ENCODE assay signal across 28 cellular contexts in genomic region chr3:13845806-13846205, GRCh38. TPM values are rescaled to one million over a fixed set of nuclear protein-coding genes. Genes with fewer than 3 reads are reported as not detected.
DNase-seq lines count a peak whose midpoint lies in the region; ATAC-seq, FAIRE-seq and TF ChIP-seq lines count a peak whose summit lies in the region.
"Had no signal": no experiment of that assay in that cellular context is flagged by ENCODE, and none has a peak within 500 bp of the region (broad histone marks: within the 10 kb centered on the region; RNA-seq: fewer than 3 reads in every experiment).

No MANE protein-coding gene starts in this region.

- no peaks in the 10 kb centered on the region for H3K4me1 Mint-ChIP-seq in chondrocyte (ENCODE audit: low read depth)
- H3K4me1 Mint-ChIP-seq: CD14-positive monocyte had no signal

- H3K27ac Mint-ChIP-seq in chondrocyte (ENCODE audit: unreplicated experiment): no peak overlapping the region
- H3K27ac Mint-ChIP-seq: CD4-positive, alpha-beta T cell had no signal

- H3K79me2 ChIP-seq in HepG2 (ENCODE audit: insufficient read depth, low read length) (no peaks in the 10 kb centered on the region), SK-N-SH (ENCODE audit: insufficient read depth) (no peaks in the 10 kb centered on the region)

- H3K4me3 ChIP-seq in HepG2 (replicated peaks in 1 of 3; ENCODE audit: insufficient read depth in 1 of 3, low read depth in 2 of 3, low read length in 3 of 3) (no peak overlapping the region), right lobe of liver (no peak overlapping the region), neuronal stem cell (ENCODE audit: low read length in 2 of 2) (no peak overlapping the region), spleen (no peak overlapping the region), SK-N-SH (ENCODE audit: low read depth in 2 of 2, low read length in 1 of 2) (no peak overlapping the region)
- H3K4me3 ChIP-seq: A549; BLaER1 treated with 17β-estradiol and CSF1 and Interleukin-3, amounts not matched to agents 10 nM and 100 nM; GM23248 had no signal

- TF ChIP-seq CTCF in HepG2 (CRISPR knock-in tag; IDR thresholded peaks at IDR 0.05): no peak
- no peak for TF ChIP-seq CTCF in right lobe of liver (IDR thresholded peaks at IDR 0.05)
- no peak for TF ChIP-seq CTCF in chondrocyte (IDR thresholded peaks at IDR 0.05)
- no peak for TF ChIP-seq CTCF in spleen (IDR thresholded peaks at IDR 0.05 in 8 of 11, conservative IDR thresholded peaks at IDR 0.05 in 3 of 11)
- no peak for TF ChIP-seq CTCF in SK-N-SH (IDR thresholded peaks at IDR 0.05)

- H3K36me3 Mint-ChIP-seq in chondrocyte (ENCODE audit: low read depth): no peaks in the 10 kb centered on the region
- H3K36me3 Mint-ChIP-seq: CD14-positive monocyte had no signal

- H3K27ac ChIP-seq in HepG2 (ENCODE audit: extremely low read length, insufficient read depth, low read length): no peak overlapping the region
- H3K27ac ChIP-seq in right lobe of liver: no peak overlapping the region
- H3K27ac ChIP-seq in neuronal stem cell (replicated peaks; ENCODE audit: low read length): no peak overlapping the region
- no peak overlapping the region for H3K27ac ChIP-seq in spleen
- H3K27ac ChIP-seq in SK-N-SH (ENCODE audit: low read depth in 2 of 2, low read length in 1 of 2): no peak overlapping the region
- H3K27ac ChIP-seq: A549; BLaER1 treated with 17β-estradiol and CSF1 and Interleukin-3, amounts not matched to agents 10 nM and 100 nM; GM23248 had no signal

- no peak overlapping the region for H4K91ac ChIP-seq in neuronal stem cell (ENCODE audit: low read depth, low read length, poor library complexity)

- DNase-seq in HepG2 (ENCODE audit: low spot score) (no peak), right lobe of liver (no peak), chondrocyte (ENCODE audit: low spot score) (peak; percentile 68), neuronal stem cell (ENCODE audit: low spot score) (no peak), spleen (peak; percentile 54), SK-N-SH (no peak)
- DNase-seq: 8988T; ACHN; AML-193; BE2C; CD4-positive, alpha-beta T cell; CD8-positive, alpha-beta memory T cell; DMS 273 treated with DMSO at 0.1 percent for 48 hours; DMS79; EL; GDM1; GM23248; H7 had no signal

- H3K79me1 ChIP-seq in neuronal stem cell (ENCODE audit: low read depth, low read length): no peaks in the 10 kb centered on the region

- H2BK5ac ChIP-seq in neuronal stem cell (ENCODE audit: low read length): no peak overlapping the region

- peak overlapping the region; percentile 61 for H3K4ac ChIP-seq in neuronal stem cell (ENCODE audit: low read length)

- H3K23ac ChIP-seq in neuronal stem cell (ENCODE audit: low read depth, low read length, poor library complexity): no peak overlapping the region

- CTCF ChIA-PET in HepG2 (lab: Yijun Ruan, JAX; ENCODE audit: low intra/inter-chr PET ratio, low total read pairs) (no interaction called here), SK-N-SH (lab: Yijun Ruan, JAX) (interaction anchor here (1.3 kb wide), 1 partner anchor 20 kb away, joined by 4 read pairs; no protein-coding TSS in a partner anchor)

- H3K14ac ChIP-seq in neuronal stem cell (ENCODE audit: low read length): peak overlapping the region; percentile 92

- H3K27me3 Mint-ChIP-seq in chondrocyte (ENCODE audit: low read depth): peaks cover 17% of the 10 kb centered on the region
- H3K27me3 Mint-ChIP-seq: CD4-positive, alpha-beta T cell had no signal

- H3K4me2 ChIP-seq in HepG2 (ENCODE audit: low read depth, low read length): no peak overlapping the region
- no peak overlapping the region for H3K4me2 ChIP-seq in neuronal stem cell (ENCODE audit: insufficient read depth, low read length, poor library complexity, severe bottlenecking)
- H3K4me2 ChIP-seq in SK-N-SH: no peak overlapping the region
- H3K4me2 ChIP-seq: A549; BLaER1 treated with 17β-estradiol and CSF1 and Interleukin-3, amounts not matched to agents 10 nM and 100 nM had no signal

- H4K20me1 ChIP-seq in HepG2 (ENCODE audit: insufficient read depth, low read length) (peaks cover 3% of the 10 kb centered on the region; the same call in 1 of the 2 replicates), SK-N-SH (ENCODE audit: insufficient read depth) (no peaks in the 10 kb centered on the region)
- H4K20me1 ChIP-seq: BLaER1 treated with 17β-estradiol and CSF1 and Interleukin-3, amounts not matched to agents 10 nM and 100 nM had no signal

- BruUV-seq in HepG2 (replicated peaks; lab: Mats Ljungman, UMichigan): no TSS peak

- in situ Hi-C loops in HepG2 (cut with HindIII; ENCODE audit: extremely low pct_ligation_motif_present, low pct_unique_long_range_greater_than_20kb): no loop called here

- H3K9me3 ChIP-seq in HepG2 (ENCODE audit: low read length) (no peaks in the 10 kb centered on the region), right lobe of liver (no peaks in the 10 kb centered on the region), neuronal stem cell (replicated peaks in 1 of 2; ENCODE audit: control insufficient read depth in 2 of 2, insufficient read depth in 1 of 2, low read depth in 1 of 2, low read length in 2 of 2) (peaks cover 0 to 1% of the 10 kb centered on the region in 2 donors), spleen (no peaks in the 10 kb centered on the region), SK-N-SH (no peaks in the 10 kb centered on the region)
- H3K9me3 ChIP-seq: A549; BE2C; BLaER1 treated with 17β-estradiol and CSF1 and Interleukin-3, amounts not matched to agents 10 nM and 100 nM had no signal

- POLR2A ChIA-PET in HepG2 (lab: Yijun Ruan, JAX): no interaction called here
- POLR2A ChIA-PET in SK-N-SH (lab: Yijun Ruan, JAX): no interaction called here

- H2AFZ ChIP-seq in HepG2 (ENCODE audit: low read length): no peak overlapping the region
- no peak overlapping the region for H2AFZ ChIP-seq in neuronal stem cell (ENCODE audit: low read length)
- no peak overlapping the region for H2AFZ ChIP-seq in SK-N-SH (ENCODE audit: low read depth)
- H2AFZ ChIP-seq: GM23248 had no signal

- peak overlapping the region; percentile 72 for H2AK5ac ChIP-seq in neuronal stem cell (ENCODE audit: low read depth, low read length)

- no peak overlapping the region for H3K18ac ChIP-seq in neuronal stem cell (ENCODE audit: low read length)

- no peak for FAIRE-seq in HepG2 (lab: Jason Lieb, UNC)
- FAIRE-seq: A549, D721Med, GM12891, GM18507, H1 had no signal

- intact Hi-C loops in HepG2 (cut with micrococcal nuclease; ENCODE audit: unreplicated experiment) (no loop called here), right lobe of liver (cut with DNase I) (no loop called here), spleen (cut with DNase I; ENCODE audit: low total_unique reads) (no loop called here)

- ATAC-seq in HepG2: no peak
- no peak for ATAC-seq in right lobe of liver
- no peak for ATAC-seq in GM19455 (IDR thresholded peaks at IDR 0.05; ENCODE audit: unreplicated experiment)
- no peak for ATAC-seq in HG02588 (IDR thresholded peaks at IDR 0.05; ENCODE audit: unreplicated experiment)
- ATAC-seq: A549, HCT116 had no signal

- TF ChIP-seq POLR2A in HepG2 (IDR thresholded peaks at IDR 0.05; ENCODE audit: insufficient read depth in 1 of 2, low read depth in 2 of 2, low read length in 2 of 2): no peak
- no peak for TF ChIP-seq POLR2A in right lobe of liver (IDR thresholded peaks at IDR 0.05)
- TF ChIP-seq POLR2A in spleen (IDR thresholded peaks at IDR 0.05): no peak

- no peak overlapping the region for H4K8ac ChIP-seq in neuronal stem cell (ENCODE audit: low read depth, low read length)

- H3K4me1 ChIP-seq in HepG2 (ENCODE audit: insufficient read depth, low read length): no peaks in the 10 kb centered on the region
- H3K4me1 ChIP-seq in right lobe of liver: no peaks in the 10 kb centered on the region
- H3K4me1 ChIP-seq in neuronal stem cell (ENCODE audit: control insufficient read depth in 2 of 2, insufficient read depth in 1 of 2, low read depth in 1 of 2, low read length in 2 of 2): peaks cover 0 to 7% of the 10 kb centered on the region in 2 donors
- peaks cover 0 to 15% (median 4%) of the 10 kb centered on the region in 6 donors for H3K4me1 ChIP-seq in spleen
- no peaks in the 10 kb centered on the region; a peak in 1 of 4 replicates for H3K4me1 ChIP-seq in SK-N-SH (ENCODE audit: control insufficient read depth in 1 of 2, insufficient read depth in 2 of 2, low read depth in 1 of 2, low read length in 1 of 2)
- H3K4me1 ChIP-seq: A549; BE2C; BLaER1 treated with 17β-estradiol and CSF1 and Interleukin-3, amounts not matched to agents 10 nM and 100 nM had no signal

- H3F3A ChIP-seq in SK-N-SH (replicated peaks; ENCODE audit: insufficient read depth): no peaks in the 10 kb centered on the region

- TF ChIP-seq RAD21 in HepG2 (CRISPR knock-in tag; IDR thresholded peaks at IDR 0.05): no peak
- no peak for TF ChIP-seq RAD21 in SK-N-SH (IDR thresholded peaks at IDR 0.05; ENCODE audit: low read length)

- no peak overlapping the region for H2BK12ac ChIP-seq in neuronal stem cell (ENCODE audit: low read length)

- no peaks in the 10 kb centered on the region for H3K36me3 ChIP-seq in HepG2 (replicated peaks in 1 of 2; ENCODE audit: control insufficient read depth in 1 of 2, insufficient read depth in 2 of 2, low read length in 2 of 2)
- no peaks in the 10 kb centered on the region for H3K36me3 ChIP-seq in right lobe of liver
- H3K36me3 ChIP-seq in neuronal stem cell (replicated peaks in 1 of 2; ENCODE audit: control insufficient read depth in 2 of 2, insufficient read depth in 2 of 2, low read length in 2 of 2): no peaks in the 10 kb centered on the region
- H3K36me3 ChIP-seq in spleen: no peaks in the 10 kb centered on the region
- H3K36me3 ChIP-seq in SK-N-SH (replicated peaks in 1 of 2; ENCODE audit: control insufficient read depth in 1 of 2, insufficient read depth in 2 of 2, low read length in 1 of 2): no peaks in the 10 kb centered on the region
- H3K36me3 ChIP-seq: BE2C; BLaER1 treated with 17β-estradiol and CSF1 and Interleukin-3, amounts not matched to agents 10 nM and 100 nM had no signal

- H3K9me2 ChIP-seq in SK-N-SH: no peaks in the 10 kb centered on the region

- peak overlapping the region; percentile 27 for H2BK120ac ChIP-seq in neuronal stem cell (ENCODE audit: low read depth, low read length)

- no peak for TF ChIP-seq EP300 in HepG2 (IDR thresholded peaks at IDR 0.05; ENCODE audit: low read depth in 2 of 2, low read length in 2 of 2)
- no peak for TF ChIP-seq EP300 in HepG2 (CRISPR knock-in tag; IDR thresholded peaks at IDR 0.05; ENCODE audit: borderline replicate concordance)
- TF ChIP-seq EP300 in SK-N-SH (IDR thresholded peaks at IDR 0.05; ENCODE audit: borderline replicate concordance in 1 of 2, low read depth in 1 of 2, low read length in 1 of 2): no peak

- no CpG with 5 or more reads among the region's 7 CpGs for WGBS in HepG2 (ENCODE audit: low lambda C conversion rate)
- 50% methylated on average over 2 of the region's 7 CpGs for WGBS in right lobe of liver (ENCODE audit: insufficient coverage, low coverage, low lambda C conversion rate, missing lambda C conversion rate)
- no CpG with 5 or more reads among the region's 7 CpGs for WGBS in neuronal stem cell (ENCODE audit: extremely low coverage in 2 of 2, insufficient read length in 2 of 2, insufficient replicate concordance in 1 of 2), 2 donors
- 75 to 92% (median 85%) methylated on average over 4 to 7 of the region's 7 CpGs for WGBS in spleen, 5 donors
- 57% methylated on average over 5 of the region's 7 CpGs for WGBS in SK-N-SH (ENCODE audit: low lambda C conversion rate)

- H3K27me3 ChIP-seq in HepG2 (ENCODE audit: control insufficient read depth in 1 of 2, insufficient read depth in 2 of 2, low read length in 2 of 2): peaks cover 4 to 46% of the 10 kb centered on the region in 2 experiments; a peak in 4 of 5 replicates
- H3K27me3 ChIP-seq in right lobe of liver: no peaks in the 10 kb centered on the region
- no peaks in the 10 kb centered on the region for H3K27me3 ChIP-seq in neuronal stem cell (ENCODE audit: control insufficient read depth in 3 of 3, insufficient read depth in 3 of 3, low read depth in 1 of 3, low read length in 3 of 3)
- peaks cover 0 to 24% (median 0%) of the 10 kb centered on the region in 7 donors for H3K27me3 ChIP-seq in spleen (replicated peaks in 1 of 7)
- H3K27me3 ChIP-seq in SK-N-SH (ENCODE audit: insufficient read depth): no peaks in the 10 kb centered on the region
- H3K27me3 ChIP-seq: BE2C; BLaER1 treated with 17β-estradiol and CSF1 and Interleukin-3, amounts not matched to agents 10 nM and 100 nM had no signal

- no peak overlapping the region for H3K4me3 Mint-ChIP-seq in chondrocyte (ENCODE audit: unreplicated experiment)
- H3K4me3 Mint-ChIP-seq: CD14-positive monocyte; CD4-positive, alpha-beta T cell; CD8-positive, alpha-beta memory T cell had no signal

- H3K9me3 Mint-ChIP-seq in chondrocyte (ENCODE audit: low read depth): no peaks in the 10 kb centered on the region
- H3K9me3 Mint-ChIP-seq: CD14-positive monocyte; CD4-positive, alpha-beta T cell; CD8-positive, alpha-beta memory T cell had no signal

- H2BK15ac ChIP-seq in neuronal stem cell (ENCODE audit: low read length): peak overlapping the region; percentile 89

- no peak overlapping the region for H3K9ac ChIP-seq in HepG2 (ENCODE audit: insufficient read depth, low read depth, low read length)
- H3K9ac ChIP-seq in neuronal stem cell (ENCODE audit: low read depth, low read length, poor library complexity): no peak overlapping the region
- H3K9ac ChIP-seq in SK-N-SH: no peak overlapping the region
- H3K9ac ChIP-seq: BLaER1 treated with 17β-estradiol and CSF1 and Interleukin-3, amounts not matched to agents 10 nM and 100 nM; GM23248 had no signal

RNA-seq across cellular contexts. Expression of gene WNT7A, which starts 34.1 kb away (rescaled TPM):
- total RNA-seq in HepG2 (2016; rRNA removed; fragmentation: Illumina TruSeq; extraction: Trizol) (not detected in 2 replicates), right lobe of liver (not detected), chondrocyte (not detected in 3 replicates), spleen (1 to 10 TPM; 1.4 to 6.3 (median 2.4) TPM)
- total RNA-seq in HepG2 (2016; cell fraction: cytosol; rRNA removed; fragmentation: Illumina TruSeq; extraction: Trizol; ENCODE audit: low read depth): not detected in 2 replicates
- not detected in 2 replicates for total RNA-seq in HepG2 (2016; cell fraction: insoluble cytoplasmic fraction; rRNA removed; fragmentation: Illumina TruSeq; extraction: Trizol)
- not detected in 2 replicates for total RNA-seq in HepG2 (2016; cell fraction: membrane; rRNA removed; fragmentation: Illumina TruSeq; extraction: Trizol)
- total RNA-seq in HepG2 (2016; cell fraction: nucleus; rRNA removed; fragmentation: Illumina TruSeq; extraction: Trizol): not detected in 2 replicates
- polyA plus RNA-seq in HepG2 (2011; rRNA removed) (not detected in 2 replicates), spleen (1 to 10 TPM in 1 of 3 donors, under 1 TPM in 2; 0.52 to 1.1 (median 0.59) TPM), SK-N-SH (2012; rRNA removed) (not detected in 2 replicates)
- polyA plus RNA-seq in HepG2 (2011; cell fraction: cytosol; rRNA removed): not detected in 2 replicates
- polyA plus RNA-seq in HepG2 (2011; cell fraction: nucleus; rRNA removed): not detected in 2 replicates
- not detected in 2 replicates for polyA plus RNA-seq in HepG2 (2012)
- polyA plus RNA-seq in HepG2 (2016; cell fraction: cytosol; fragmentation: Illumina TruSeq; extraction: Trizol; ENCODE audit: low read depth): not detected in 2 replicates
- polyA plus RNA-seq in HepG2 (2016; cell fraction: insoluble cytoplasmic fraction; fragmentation: Illumina TruSeq; extraction: Trizol; ENCODE audit: low read depth): not detected in 2 replicates
- not detected in 2 replicates for polyA plus RNA-seq in HepG2 (2016; cell fraction: membrane; fragmentation: Illumina TruSeq; extraction: Trizol; ENCODE audit: low read depth)
- polyA plus RNA-seq in HepG2 (2016; cell fraction: nucleus; fragmentation: Illumina TruSeq; extraction: Trizol; ENCODE audit: insufficient read depth, low read depth): not detected in 2 replicates
- polyA minus RNA-seq in HepG2 (2011; rRNA and poly(A)+ RNA removed; ENCODE audit: low replicate concordance): 0.10 TPM in 1 of 2 replicates, not detected in the other
- polyA minus RNA-seq in HepG2 (2011; cell fraction: cytosol; rRNA and poly(A)+ RNA removed): not detected in 2 replicates
- polyA minus RNA-seq in HepG2 (2011; cell fraction: nucleus; rRNA and poly(A)+ RNA removed): not detected in 2 replicates
- polyA plus RNA-seq in neuronal stem cell (2013, experiment 1 of 2): 0.07 TPM
- 0.06 TPM for polyA plus RNA-seq in neuronal stem cell (2013, experiment 2 of 2)
- polyA plus RNA-seq in SK-N-SH (2012; cell fraction: cytosol; rRNA removed): not detected in 2 replicates
- polyA plus RNA-seq in SK-N-SH (2012; cell fraction: nucleus; rRNA removed): not detected in 2 replicates
- total RNA-seq: GM23248, H1 had no signal
- polyA plus RNA-seq: CD14-positive monocyte, GM23248 had no signal

Comparison
In these comparisons a context has a peak if more than half of its experiments do, and no peak if none do; other contexts are left out.
1. DNase-seq: peak in chondrocyte (single experiment) and spleen (single experiment); none in HepG2 (single experiment), right lobe of liver (0 of 3), neuronal stem cell (single experiment) and SK-N-SH (single experiment).